8 cellular contexts compared by ENCODE assay signal in genomic region chr7:140639366-140640053, GRCh38. TPM values are rescaled to one million over a fixed set of nuclear protein-coding genes. Genes with fewer than 3 reads are reported as not detected.
DNase-seq lines count a peak whose midpoint lies in the region; ATAC-seq and TF ChIP-seq lines count a peak whose summit lies in the region.

No MANE protein-coding gene starts in this region.

- H3K4me3 Mint-ChIP-seq in dendritic cell treated with granulocyte-macrophage colony-stimulating factor and Interleukin-4, amounts not matched to agents 40 ng/mL and 50 ng/mL, for 4 days = peak overlapping the region; percentile 74

- no peaks in the 10 kb centered on the region for H3F3A ChIP-seq in OCI-LY1 (ENCODE audit: insufficient read depth, low read length)

- H3K23ac ChIP-seq in mesendoderm (ENCODE audit: low read length) = peak overlapping the region; percentile 99

- peak overlapping the region; percentile 3 for H3K27ac Mint-ChIP-seq in dendritic cell treated with granulocyte-macrophage colony-stimulating factor and Interleukin-4, amounts not matched to agents 40 ng/mL and 50 ng/mL, for 4 days

- peak overlapping the region; percentile 72 for H3K4me3 ChIP-seq in BE2C (ENCODE audit: low read depth, low read length)
- peak overlapping the region; percentile 13 for H3K4me3 ChIP-seq in OCI-LY1 (ENCODE audit: low read depth, low read length, poor library complexity, severe bottlenecking)
- H3K4me3 ChIP-seq in mesendoderm (ENCODE audit: low read length) = peak overlapping the region; percentile 65
- H3K4me3 ChIP-seq in urinary bladder (ENCODE audit: low read depth, low read length) = peak overlapping the region; percentile 75

- intact Hi-C loops in dendritic cell treated with granulocyte-macrophage colony-stimulating factor and Interleukin-4, amounts not matched to agents 40 ng/mL and 50 ng/mL, for 4 days (cut with micrococcal nuclease) = no loop called here

- DNase-seq in BE2C (no peak), mesendoderm (peak; percentile 62), amniotic stem cell (lab: John Stamatoyannopoulos, UW) (no peak), NCI-H1930 (lab: John Stamatoyannopoulos, UW) (no peak)

- no peak overlapping the region for H2AFZ ChIP-seq in OCI-LY1 (ENCODE audit: low read length)

- H3K9ac ChIP-seq in OCI-LY1 (ENCODE audit: low read length) (no peak overlapping the region), mesendoderm (ENCODE audit: low read length) (peak overlapping the region; percentile 80)

- H2BK15ac ChIP-seq in mesendoderm (replicated peaks; ENCODE audit: low read depth) = no peak overlapping the region

- H3K4me1 ChIP-seq in BE2C (peaks cover 6% of the 10 kb centered on the region; the same call in 1 of the 2 replicates), OCI-LY1 (ENCODE audit: insufficient read depth, low read length, severe bottlenecking) (peaks cover 4% of the 10 kb centered on the region), mesendoderm (ENCODE audit: control insufficient read depth, low read depth, low read length) (peaks cover 11% of the 10 kb centered on the region), urinary bladder (ENCODE audit: insufficient read depth) (no peaks in the 10 kb centered on the region)

- H3K4me2 ChIP-seq in OCI-LY1 (ENCODE audit: low read length) (peak overlapping the region; percentile 22; the same call in 1 of the 2 replicates), mesendoderm (ENCODE audit: low read length) (peak overlapping the region; percentile 74)

- ATAC-seq in GM18870 (IDR thresholded peaks at IDR 0.05; ENCODE audit: unreplicated experiment) = no peak

- H2AK5ac ChIP-seq in mesendoderm (ENCODE audit: low read length) = no peak overlapping the region

- no peaks in the 10 kb centered on the region for H3K9me3 Mint-ChIP-seq in dendritic cell treated with granulocyte-macrophage colony-stimulating factor and Interleukin-4, amounts not matched to agents 40 ng/mL and 50 ng/mL, for 4 days

- no peak overlapping the region for H4K5ac ChIP-seq in mesendoderm (ENCODE audit: low read length)

- H3K36me3 ChIP-seq in BE2C (no peaks in the 10 kb centered on the region), OCI-LY1 (ENCODE audit: insufficient read depth, low read length) (no peaks in the 10 kb centered on the region), mesendoderm (ENCODE audit: control insufficient read depth, insufficient read depth, low read length) (no peaks in the 10 kb centered on the region), urinary bladder (ENCODE audit: insufficient read depth) (no peaks in the 10 kb centered on the region)

- H3K79me1 ChIP-seq in mesendoderm (ENCODE audit: low read length) = no peaks in the 10 kb centered on the region

- H4K8ac ChIP-seq in mesendoderm (ENCODE audit: low read depth, low read length) = no peak overlapping the region

- H3K27me3 ChIP-seq in BE2C = no peaks in the 10 kb centered on the region
- peaks cover 11% of the 10 kb centered on the region; the same call in 1 of the 2 replicates for H3K27me3 ChIP-seq in OCI-LY1 (ENCODE audit: insufficient read depth, low read length)
- H3K27me3 ChIP-seq in mesendoderm (ENCODE audit: insufficient read depth, low read length, poor library complexity) = no peaks in the 10 kb centered on the region

- H3K56ac ChIP-seq in mesendoderm (ENCODE audit: low read length) = peak overlapping the region; percentile 94

- no peak overlapping the region for H2BK120ac ChIP-seq in mesendoderm (ENCODE audit: low read depth, low read length)

- peak overlapping the region; percentile 23 for H2BK5ac ChIP-seq in mesendoderm (ENCODE audit: low read length)

- H3K18ac ChIP-seq in mesendoderm (ENCODE audit: low read length) = peak overlapping the region; percentile 92

- no peak overlapping the region for H3K4ac ChIP-seq in mesendoderm (ENCODE audit: low read depth, low read length)

- H3K27ac ChIP-seq in OCI-LY1 (ENCODE audit: low read depth, low read length, poor library complexity, severe bottlenecking) (no peak overlapping the region), mesendoderm (ENCODE audit: low read depth, low read length) (no peak overlapping the region), urinary bladder (ENCODE audit: low read depth) (peak overlapping the region; percentile 74)

- no peaks in the 10 kb centered on the region for H3K9me3 ChIP-seq in BE2C
- H3K9me3 ChIP-seq in OCI-LY1 (ENCODE audit: low read length) = no peaks in the 10 kb centered on the region

- WGBS in mesendoderm (ENCODE audit: extremely low coverage, insufficient coverage, low lambda C conversion rate) = no CpG with 5 or more reads among the region's 15 CpGs
- WGBS in urinary bladder = 8% methylated on average over 15 of the region's 15 CpGs

- peaks cover 24% of the 10 kb centered on the region for H3K4me1 Mint-ChIP-seq in dendritic cell treated with granulocyte-macrophage colony-stimulating factor and Interleukin-4, amounts not matched to agents 40 ng/mL and 50 ng/mL, for 4 days (ENCODE audit: low read depth)

- no peak for TF ChIP-seq CTCF in BE2C (IDR thresholded peaks at IDR 0.05; ENCODE audit: low read depth, low read length)
- no peak for TF ChIP-seq CTCF in OCI-LY1 (IDR thresholded peaks at IDR 0.05; ENCODE audit: low read length)

- H3K79me2 ChIP-seq in OCI-LY1 (ENCODE audit: insufficient read depth, low read length) = no peaks in the 10 kb centered on the region
- no peaks in the 10 kb centered on the region for H3K79me2 ChIP-seq in mesendoderm (ENCODE audit: control insufficient read depth, insufficient read depth, low read length)

- no peaks in the 10 kb centered on the region for H3K9me2 ChIP-seq in OCI-LY1 (ENCODE audit: low read depth, low read length)

- H4K20me1 ChIP-seq in OCI-LY1 (ENCODE audit: insufficient read depth, low read length) = no peaks in the 10 kb centered on the region

- peaks cover 73% of the 10 kb centered on the region for H3K27me3 Mint-ChIP-seq in dendritic cell treated with granulocyte-macrophage colony-stimulating factor and Interleukin-4, amounts not matched to agents 40 ng/mL and 50 ng/mL, for 4 days

- no peaks in the 10 kb centered on the region for H3K36me3 Mint-ChIP-seq in dendritic cell treated with granulocyte-macrophage colony-stimulating factor and Interleukin-4, amounts not matched to agents 40 ng/mL and 50 ng/mL, for 4 days (ENCODE audit: low read depth)

RNA-seq across cellular contexts. Expression of gene DENND2A, which starts 1.1 kb away (rescaled TPM):
- 1.8 TPM for polyA plus RNA-seq in BE2C (2012; ENCODE audit: insufficient read depth, insufficient read length, low read depth)
- polyA plus RNA-seq in mesendoderm (2013, experiment 1 of 2) = 3.6 TPM
- polyA plus RNA-seq in mesendoderm (2013, experiment 2 of 2) = 4.0 TPM
- total RNA-seq in urinary bladder = 34.4 TPM
- 16.9 TPM for polyA plus RNA-seq in urinary bladder

RNA-seq across cellular contexts. Expression of gene ADCK2, which starts 33.2 kb away (rescaled TPM):
- 8.0 TPM for polyA plus RNA-seq in BE2C (2012; ENCODE audit: insufficient read depth, insufficient read length, low read depth)
- 3.9 TPM for polyA plus RNA-seq in mesendoderm (2013, experiment 1 of 2)
- 3.9 TPM for polyA plus RNA-seq in mesendoderm (2013, experiment 2 of 2)
- total RNA-seq in urinary bladder = 15.6 TPM
- 17.2 TPM for polyA plus RNA-seq in urinary bladder

RNA-seq across cellular contexts. Expression of gene NDUFB2, which starts 57.0 kb away (rescaled TPM):
- polyA plus RNA-seq in BE2C (2012; ENCODE audit: insufficient read depth, insufficient read length, low read depth) = 305 TPM
- polyA plus RNA-seq in mesendoderm (2013, experiment 1 of 2) = 386 TPM
- polyA plus RNA-seq in mesendoderm (2013, experiment 2 of 2) = 383 TPM
- total RNA-seq in urinary bladder = 90.2 TPM
- polyA plus RNA-seq in urinary bladder = 269 TPM

Comparison
In these comparisons a context has a peak if more than half of its experiments do, and no peak if none do; other contexts are left out.
1. H3K4me3 ChIP-seq: peak in every context shown above with its lines; median percentile 75 in urinary bladder; 72 in BE2C; 65 in mesendoderm; 13 in OCI-LY1.